24 cellular contexts compared by ENCODE assay signal in the genomic region with DNA sequence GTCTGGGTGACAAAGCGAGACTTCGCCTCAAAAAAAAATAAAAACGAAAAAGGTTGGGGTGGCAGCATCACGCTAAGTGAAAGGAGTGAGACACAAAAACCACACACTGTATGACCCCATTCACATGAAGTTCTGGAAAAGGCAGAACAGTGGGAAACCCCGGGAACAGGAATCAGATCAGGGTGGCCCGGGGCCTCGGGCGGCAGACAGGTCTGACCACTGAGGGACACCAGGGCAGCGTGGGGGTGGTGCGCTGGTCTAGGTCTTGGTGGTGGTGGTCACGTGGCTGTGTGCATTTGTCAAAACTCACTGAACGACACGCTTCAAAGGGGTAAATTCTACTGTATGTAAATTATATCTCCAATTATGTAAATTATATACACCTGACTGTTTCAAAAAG.
"Had no signal": no experiment of that assay in that cellular context is flagged by ENCODE, and none has a peak within 500 bp of the region (broad histone marks: within the 10 kb centered on the region; RNA-seq: fewer than 3 reads in every experiment).

No MANE protein-coding gene starts in this region.

- H3K4me3 ChIP-seq: ascending aorta, breast epithelium, cardiac muscle cell, colonic mucosa, esophagus squamous epithelium, gastroesophageal sphincter, heart right ventricle had no signal

- ATAC-seq: activated CD8-positive, alpha-beta T cell treated with anti-CD3 and anti-CD28 coated beads for 36 hours; activated naive CD4-positive, alpha-beta T cell treated with anti-CD3 and anti-CD28 coated beads, Interleukin-2, amount 50 U/mL, for 72 hours; activated T-cell treated with anti-CD3 and anti-CD28 coated beads, Interleukin-2, amount 50 U/mL, for 4 hours; gastroesophageal sphincter; heart right ventricle had no signal

- H3K27me3 ChIP-seq: ascending aorta, colonic mucosa had no signal

- H3K9me3 ChIP-seq: ascending aorta, breast epithelium, colonic mucosa, esophagus squamous epithelium, gastroesophageal sphincter had no signal

- H3K27ac ChIP-seq: ascending aorta, breast epithelium, cardiac muscle cell, colonic mucosa, epithelial cell of prostate, esophagus squamous epithelium, gastroesophageal sphincter, heart right ventricle had no signal

- DNase-seq: activated CD4-positive, alpha-beta T cell treated with anti-CD3 and anti-CD28 coated beads for 1 hour; activated CD4-positive, alpha-beta T cell treated with anti-CD3 and anti-CD28 coated beads for 4 hours; activated CD4-positive, alpha-beta T cell treated with anti-CD3 and anti-CD28 coated beads, Interleukin-2, amount 10 ng/mL, durations not matched to agents 7 days and 5 days; activated CD4-positive, alpha-beta T cell treated with anti-CD3 and anti-CD28 coated beads, Interleukin-2, amount 50 U/mL, for 48 hours; activated CD8-positive, alpha-beta memory T cell treated with anti-CD3 and anti-CD28 coated beads for 24 hours; activated CD8-positive, alpha-beta T cell treated with anti-CD3 and anti-CD28 coated beads for 36 hours; activated effector memory CD4-positive, alpha-beta T cell treated with anti-CD3 and anti-CD28 coated beads, Interleukin-2, amount 50 U/mL, for 16 hours; activated naive CD4-positive, alpha-beta T cell treated with anti-CD3 and anti-CD28 coated beads, Interleukin-2, amount 10 ng/mL, durations not matched to agents 7 days and 5 days; activated naive CD8-positive, alpha-beta T cell treated with anti-CD3 and anti-CD28 coated beads, Interleukin-2, amount 10 ng/mL, durations not matched to agents 7 days and 5 days; activated T-cell treated with anti-CD3 and anti-CD28 coated beads, Interleukin-2, amount 50 U/mL, for 4 hours; central memory CD4-positive, alpha-beta T cell; cerebellar nuclear complex; colonic mucosa; effector CD4-positive, alpha-beta T cell; esophagus squamous epithelium; foreskin melanocyte; heart right ventricle; T-helper 2 cell had no signal

- H3K36me3 ChIP-seq: ascending aorta, breast epithelium, cardiac muscle cell, colonic mucosa, esophagus squamous epithelium, gastroesophageal sphincter, heart right ventricle had no signal

- H3K4me1 ChIP-seq: ascending aorta, breast epithelium, colonic mucosa, esophagus squamous epithelium, gastroesophageal sphincter, heart right ventricle had no signal
